26 cellular contexts compared by ENCODE assay signal in the genomic region with DNA sequence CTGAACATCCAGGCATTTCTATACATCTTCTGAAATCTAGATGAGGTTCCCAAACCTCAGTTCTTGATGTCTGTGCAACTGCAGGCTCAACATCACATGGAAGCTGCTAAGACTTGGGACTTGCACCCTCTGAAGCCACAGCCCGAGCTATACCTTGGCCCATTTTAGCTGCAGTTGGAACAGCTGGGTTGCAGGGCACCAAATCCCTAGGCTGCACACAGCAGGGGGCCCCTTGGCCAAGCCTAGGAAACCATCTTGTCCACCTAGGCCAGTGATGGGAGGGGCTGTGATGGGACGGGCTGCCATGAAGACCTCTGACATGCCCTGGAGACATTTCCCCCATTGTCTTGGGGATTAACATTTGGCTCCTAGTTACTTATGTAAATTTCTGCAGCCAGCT.
"Had no signal": no experiment of that assay in that cellular context is flagged by ENCODE, and none has a peak within 500 bp of the region (broad histone marks: within the 10 kb centered on the region; RNA-seq: fewer than 3 reads in every experiment).

No MANE protein-coding gene starts in this region.

- H3K36me3 ChIP-seq: stomach, suprapubic skin, thoracic aorta, thyroid gland, tibial artery, tibial nerve, transverse colon, upper lobe of left lung, upper lobe of right lung, uterus, vagina had no signal

- H3K27ac ChIP-seq: stomach, suprapubic skin, testis, thoracic aorta, thyroid gland, tibial artery, tibial nerve, transverse colon, upper lobe of left lung, upper lobe of right lung, uterus, vagina had no signal

- H3K4me3 ChIP-seq: stomach, suprapubic skin, testis, thoracic aorta, thyroid gland, tibial artery, tibial nerve, transverse colon, upper lobe of left lung, upper lobe of right lung, uterus, vagina had no signal

- DNase-seq: stimulated activated CD4-positive, alpha-beta T cell treated with anti-CD3 and anti-CD28 coated beads, Interleukin-2, amount 100 ng/mL, for 48 hours; stimulated activated CD4-positive, alpha-beta T cell treated with anti-CD3 and anti-CD28 coated beads, Interleukin-4, amount 100 ng/mL, for 1 hour; stimulated activated CD4-positive, alpha-beta T cell treated with anti-CD3 and anti-CD28 coated beads, Interleukin-4, amount 100 ng/mL, for 24 hours; stimulated activated CD4-positive, alpha-beta T cell treated with anti-CD3 and anti-CD28 coated beads, Interleukin-4, amount 100 ng/mL, for 4 hours; stimulated activated CD8-positive, alpha-beta memory T cell treated with anti-CD3 and anti-CD28 coated beads, Interleukin-4, amount 100 ng/mL, for 48 hours; stimulated activated naive B cell treated with anti-CD40 and anti-IgM and Interleukin-4, amounts not matched to agents 10 μg/mL and 1 μg/mL and 100 μg/mL, for 72 hours; stimulated activated naive CD4-positive, alpha-beta T cell; stimulated activated naive CD4-positive, alpha-beta T cell treated with Interleukin-2 at 50 U/mL for 16 hours; stimulated activated naive CD8-positive, alpha-beta T cell treated with anti-CD3 and anti-CD28 coated beads, Interleukin-15, amount 100 ng/mL, for 72 hours; stimulated activated naive CD8-positive, alpha-beta T cell treated with anti-CD3 and anti-CD28 coated beads, Interleukin-15, Interleukin-2, amounts not matched to agents 100 U/mL and 50 U/mL, for 24 hours; stomach; substantia nigra; testis; thyroid gland; tibial artery; transverse colon; trophoblast cell; upper lobe of left lung; upper lobe of right lung; uterus had no signal

- H3K27me3 ChIP-seq: stomach, suprapubic skin, testis, thyroid gland, tibial artery, tibial nerve, transverse colon, upper lobe of left lung, upper lobe of right lung, uterus, vagina had no signal

- H3K9me3 ChIP-seq: testis, thyroid gland, transverse colon, upper lobe of right lung, uterus, vagina had no signal

- H3K4me1 ChIP-seq: stomach, suprapubic skin, testis, thyroid gland, tibial nerve, transverse colon, upper lobe of left lung, uterus, vagina had no signal

- ATAC-seq: stimulated activated effector memory CD8-positive, alpha-beta T cell treated with anti-CD3 and anti-CD28 coated beads, Interleukin-12 subunit alpha, Interleukin-12 subunit beta, amount 100 ng/mL, for 72 hours; stimulated activated memory B cell treated with anti-CD40 and anti-IgM and Interleukin-4, amounts not matched to agents 10 μg/mL and 1 μg/mL and 100 μg/mL, for 72 hours; stimulated activated naive B cell treated with anti-CD40 and anti-IgM and Interleukin-4, amounts not matched to agents 10 μg/mL and 1 μg/mL and 100 μg/mL, for 72 hours; stimulated activated naive CD8-positive, alpha-beta T cell treated with anti-CD3 and anti-CD28 coated beads, Interleukin-15, amount 100 ng/mL, for 72 hours; stimulated activated naive CD8-positive, alpha-beta T cell treated with anti-CD3 and anti-CD28 coated beads, Interleukin-15, Interleukin-2, amounts not matched to agents 100 U/mL and 50 U/mL, for 24 hours; upper lobe of right lung had no signal
